ENCODE assay signal across 8 cellular contexts in genomic region chr4:1723131-1723801, GRCh38. TPM values are rescaled to one million over a fixed set of nuclear protein-coding genes. Genes with fewer than 3 reads are reported as not detected.
DNase-seq lines count a peak whose midpoint lies in the region; ATAC-seq, FAIRE-seq and TF ChIP-seq lines count a peak whose summit lies in the region.

No MANE protein-coding gene starts in this region.

- BruUV-seq in MCF 10A (replicated peaks; lab: Mats Ljungman, UMichigan), result TSS peak; percentile 16

- no peak for TF ChIP-seq POLR2A in breast epithelium (IDR thresholded peaks at IDR 0.05)

- POLR2A ChIA-PET in MCF 10A (lab: Yijun Ruan, JAX), result interaction anchor here (1.8 to 4.7 kb wide), 2 partner anchors 11 to 30 kb away, joined by 6 to 63 read pairs; partner anchors contain the start of gene SLBP
- POLR2A ChIA-PET in activated CD4-positive, alpha-beta memory T cell treated with anti-CD3 and anti-CD28 coated beads, Interleukin-2, amount 10 ng/mL, durations not matched to agents 7 days and 5 days (lab: Charles Lee), result interaction anchor here (1.1 to 13.8 kb wide), 10 partner anchors 14 to 433 kb away, joined by 3 to 371 read pairs (median 4); partner anchors contain the start of genes MAEA, NSD2 and SLBP

- peaks cover 29% of the 10 kb centered on the region for H3K36me3 Mint-ChIP-seq in MCF 10A (ENCODE audit: insufficient read depth, unreplicated experiment)
- peaks cover 66% of the 10 kb centered on the region for H3K36me3 Mint-ChIP-seq in activated CD4-positive, alpha-beta memory T cell treated with anti-CD3 and anti-CD28 coated beads, Interleukin-2, amount 10 ng/mL, durations not matched to agents 7 days and 5 days (ENCODE audit: low read depth)

- H3K27me3 ChIP-seq in breast epithelium (no peaks in the 10 kb centered on the region), thoracic aorta (replicated peaks; ENCODE audit: insufficient read depth) (no peaks in the 10 kb centered on the region)

- no peak for ATAC-seq in thoracic aorta (ENCODE audit: insufficient number of reproducible peaks, low FRiP score, low read depth)
- no peak for ATAC-seq in HG02870 (IDR thresholded peaks at IDR 0.05; ENCODE audit: unreplicated experiment)
- ATAC-seq in GM18870 (IDR thresholded peaks at IDR 0.05; ENCODE audit: unreplicated experiment), result no peak

- H3K27ac ChIP-seq in breast epithelium (peak overlapping the region in 1 of 2 donors; percentile 38), kidney (ENCODE audit: low read depth in 2 of 2, low read length in 2 of 2) (peak overlapping the region in 1 of 2 donors; percentile 34), thoracic aorta (peak overlapping the region in 1 of 2 donors; percentile 35), substantia nigra (ENCODE audit: low read depth, low read length, poor library complexity, severe bottlenecking) (no peak overlapping the region)

- DNase-seq in MCF 10A (ENCODE audit: unreplicated experiment) (no peak), breast epithelium (ENCODE audit: low spot score in 2 of 2) (no peak), kidney (peak; percentile 46), thoracic aorta (ENCODE audit: low spot score) (no peak), substantia nigra (lab: John Stamatoyannopoulos, UW) (no peak)
- peak; percentile 48 for DNase-seq in activated CD4-positive, alpha-beta memory T cell treated with anti-CD3 and anti-CD28 coated beads, Interleukin-2, amount 10 ng/mL, durations not matched to agents 7 days and 5 days

- peaks cover 40% of the 10 kb centered on the region for H3K4me1 Mint-ChIP-seq in MCF 10A (ENCODE audit: insufficient read depth, unreplicated experiment)
- H3K4me1 Mint-ChIP-seq in activated CD4-positive, alpha-beta memory T cell treated with anti-CD3 and anti-CD28 coated beads, Interleukin-2, amount 10 ng/mL, durations not matched to agents 7 days and 5 days, result peaks cover 69% of the 10 kb centered on the region

- peak overlapping the region; percentile 73 for H3K27ac Mint-ChIP-seq in MCF 10A (ENCODE audit: low read depth, unreplicated experiment)
- H3K27ac Mint-ChIP-seq in activated CD4-positive, alpha-beta memory T cell treated with anti-CD3 and anti-CD28 coated beads, Interleukin-2, amount 10 ng/mL, durations not matched to agents 7 days and 5 days, result peak overlapping the region; percentile 99

- peak overlapping the region; percentile 93 for H3K4me3 Mint-ChIP-seq in MCF 10A (ENCODE audit: unreplicated experiment)
- peak overlapping the region; percentile 98 for H3K4me3 Mint-ChIP-seq in activated CD4-positive, alpha-beta memory T cell treated with anti-CD3 and anti-CD28 coated beads, Interleukin-2, amount 10 ng/mL, durations not matched to agents 7 days and 5 days

- H3K4me1 ChIP-seq in breast epithelium (peaks cover 8 to 15% of the 10 kb centered on the region in 2 donors), kidney (ENCODE audit: control insufficient read depth in 1 of 2, insufficient read depth in 1 of 2, low read depth in 1 of 2, low read length in 2 of 2) (peaks cover 0 to 22% of the 10 kb centered on the region in 2 donors), thoracic aorta (ENCODE audit: control insufficient read depth in 1 of 2, low read depth in 2 of 2) (peaks cover 14 to 29% of the 10 kb centered on the region in 2 donors)

- no peaks in the 10 kb centered on the region for H3K9me3 Mint-ChIP-seq in MCF 10A (ENCODE audit: unreplicated experiment)
- H3K9me3 Mint-ChIP-seq in activated CD4-positive, alpha-beta memory T cell treated with anti-CD3 and anti-CD28 coated beads, Interleukin-2, amount 10 ng/mL, durations not matched to agents 7 days and 5 days, result no peaks in the 10 kb centered on the region

- intact Hi-C loops in MCF 10A (cut with micrococcal nuclease) (loop anchor here (10.0 kb wide), 1 partner anchor 378 kb away; the partner anchor contains the start of gene UVSSA), breast epithelium (cut with DNase I; ENCODE audit: low total_unique reads) (no loop called here), kidney (cut with DNase I) (no loop called here)

- FAIRE-seq in kidney (lab: Jason Lieb, UNC), result no peak

- H3K36me3 ChIP-seq in breast epithelium, result no peaks in the 10 kb centered on the region
- no peaks in the 10 kb centered on the region for H3K36me3 ChIP-seq in kidney (ENCODE audit: control insufficient read depth in 1 of 2, insufficient read depth in 2 of 2, low read length in 2 of 2)
- peaks cover under 1% of the 10 kb centered on the region for H3K36me3 ChIP-seq in thoracic aorta

- H3K4me3 ChIP-seq in breast epithelium, result peak overlapping the region in 1 of 3 donors; percentile 13
- H3K4me3 ChIP-seq in kidney (ENCODE audit: low read length in 2 of 2), result no peak overlapping the region
- peak overlapping the region; percentile 39 for H3K4me3 ChIP-seq in thoracic aorta

- TF ChIP-seq CTCF in MCF 10A (IDR thresholded peaks at IDR 0.05; ENCODE audit: unreplicated experiment), result no peak
- TF ChIP-seq CTCF in breast epithelium (IDR thresholded peaks at IDR 0.05), result no peak
- no peak for TF ChIP-seq CTCF in kidney (IDR thresholded peaks at IDR 0.05; ENCODE audit: borderline replicate concordance, extremely low read depth, insufficient read depth)
- TF ChIP-seq CTCF in thoracic aorta (IDR thresholded peaks at IDR 0.05), result no peak

- CTCF ChIA-PET in MCF 10A (lab: Yijun Ruan, JAX), result interaction anchor here (0.5 to 2.6 kb wide), 9 partner anchors 8 to 176 kb away, joined by 3 to 15 read pairs (median 4); partner anchors contain the start of gene SLBP
- CTCF ChIA-PET in activated CD4-positive, alpha-beta memory T cell treated with anti-CD3 and anti-CD28 coated beads, Interleukin-2, amount 10 ng/mL, durations not matched to agents 7 days and 5 days (lab: Charles Lee), result interaction anchor here (1.1 to 10.2 kb wide), 4 partner anchors 9 to 30 kb away, joined by 3 to 122 read pairs (median 5); partner anchors contain the start of gene SLBP

- H3K27me3 Mint-ChIP-seq in MCF 10A (ENCODE audit: insufficient read depth, unreplicated experiment), result no peaks in the 10 kb centered on the region
- no peaks in the 10 kb centered on the region for H3K27me3 Mint-ChIP-seq in activated CD4-positive, alpha-beta memory T cell treated with anti-CD3 and anti-CD28 coated beads, Interleukin-2, amount 10 ng/mL, durations not matched to agents 7 days and 5 days

- H3K9ac ChIP-seq in kidney (ENCODE audit: low read length in 2 of 2), result no peak overlapping the region

- H3K9me3 ChIP-seq in breast epithelium (no peaks in the 10 kb centered on the region), kidney (ENCODE audit: control insufficient read depth in 1 of 2, low read length in 2 of 2) (no peaks in the 10 kb centered on the region), thoracic aorta (no peaks in the 10 kb centered on the region)

RNA-seq across cellular contexts. Expression of gene TACC3, which starts 1.9 kb away (rescaled TPM):
- total RNA-seq in MCF 10A (2022), result 53.0 and 69.8 TPM in 2 replicates
- total RNA-seq in breast epithelium, result 1 to 10 TPM; 4.1 to 7.8 (median 4.9) TPM
- total RNA-seq in activated CD4-positive, alpha-beta memory T cell treated with anti-CD3 and anti-CD28 coated beads, Interleukin-2, amount 10 ng/mL, durations not matched to agents 7 days and 5 days, result 100 to 1,000 TPM; 213 TPM
- 12.2 TPM for total RNA-seq in kidney
- 4.9 TPM for polyA plus RNA-seq in kidney (ENCODE audit: insufficient read depth, low read depth, low replicate concordance)
- 10 to 100 TPM in 1 of 2 donors, 1 to 10 TPM in 1; 6.2 to 24.5 TPM for total RNA-seq in thoracic aorta

RNA-seq across cellular contexts. Expression of gene TMEM129, which starts 2.1 kb away (rescaled TPM):
- 25.5 and 38.3 TPM in 2 replicates for total RNA-seq in MCF 10A (2022)
- total RNA-seq in breast epithelium, result 10 to 100 TPM; 40.5 to 47.3 (median 41.6) TPM
- 10 to 100 TPM; 20.4 to 22.3 TPM for total RNA-seq in activated CD4-positive, alpha-beta memory T cell treated with anti-CD3 and anti-CD28 coated beads, Interleukin-2, amount 10 ng/mL, durations not matched to agents 7 days and 5 days
- total RNA-seq in kidney, result 48.2 TPM
- 60.0 TPM for polyA plus RNA-seq in kidney (ENCODE audit: insufficient read depth, low read depth, low replicate concordance)
- total RNA-seq in thoracic aorta, result 100 to 1,000 TPM in 1 of 2 donors, 10 to 100 TPM in 1; 58.1 to 104 TPM

RNA-seq across cellular contexts. Expression of gene SLBP, which starts 11.1 kb away (rescaled TPM):
- total RNA-seq in MCF 10A (2022) (37.1 and 43.5 TPM in 2 replicates), breast epithelium (10 to 100 TPM; 45.1 to 52.0 (median 45.6) TPM), kidney (30.7 TPM), thoracic aorta (10 to 100 TPM; 29.8 to 30.5 TPM)
- total RNA-seq in activated CD4-positive, alpha-beta memory T cell treated with anti-CD3 and anti-CD28 coated beads, Interleukin-2, amount 10 ng/mL, durations not matched to agents 7 days and 5 days, result 100 to 1,000 TPM; 105 to 107 TPM
- 42.8 TPM for polyA plus RNA-seq in kidney (ENCODE audit: insufficient read depth, low read depth, low replicate concordance)

RNA-seq across cellular contexts. Expression of gene FAM53A, which starts 39.2 kb away (rescaled TPM):
- total RNA-seq in MCF 10A (2022) (5.0 and 6.6 TPM in 2 replicates), breast epithelium (1 to 10 TPM; 3.7 to 7.2 (median 4.6) TPM), kidney (2.9 TPM), thoracic aorta (10 to 100 TPM in 1 of 2 donors, 1 to 10 TPM in 1; 5.1 to 10.9 TPM)
- under 1 TPM; 0.65 to 0.91 TPM for total RNA-seq in activated CD4-positive, alpha-beta memory T cell treated with anti-CD3 and anti-CD28 coated beads, Interleukin-2, amount 10 ng/mL, durations not matched to agents 7 days and 5 days
- polyA plus RNA-seq in kidney (ENCODE audit: insufficient read depth, low read depth, low replicate concordance), result 1.2 TPM

Comparison
In these comparisons a context has a peak if more than half of its experiments do, and no peak if none do; other contexts are left out.
1. DNase-seq: peak in activated CD4-positive, alpha-beta memory T cell treated with anti-CD3 and anti-CD28 coated beads, Interleukin-2, amount 10 ng/mL, durations not matched to agents 7 days and 5 days (single experiment) and kidney (single experiment); none in MCF 10A (single experiment), breast epithelium (0 of 2), thoracic aorta (single experiment) and substantia nigra (0 of 49).